ENCODE assay signal across 17 cellular contexts in the genomic region with DNA sequence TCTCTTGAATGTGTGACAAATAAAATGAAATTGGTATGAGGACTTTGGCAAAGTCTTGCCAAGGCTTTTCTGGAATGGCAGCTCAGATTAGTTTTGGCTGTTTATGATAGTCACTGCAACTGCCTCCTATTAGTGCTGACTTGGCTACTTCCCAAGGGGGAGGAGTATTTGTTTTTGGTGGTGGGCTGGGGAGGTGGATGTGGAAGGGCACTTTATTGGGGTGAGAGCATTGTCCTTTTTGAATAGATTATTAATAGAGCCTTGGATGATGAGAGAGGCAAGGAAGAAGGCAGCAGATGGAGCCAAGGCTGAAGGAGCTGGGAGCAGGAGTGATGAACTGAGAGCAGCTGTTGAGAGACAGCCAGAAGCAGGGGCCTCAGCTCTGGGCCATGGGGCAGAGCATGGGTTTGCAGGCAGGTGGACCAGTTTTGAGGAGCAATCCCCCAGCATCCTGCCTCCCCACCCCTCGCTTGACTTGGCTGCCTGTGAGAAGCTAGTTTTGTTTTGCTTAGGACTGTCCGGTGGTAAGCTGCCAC. TPM values are rescaled to one million over a fixed set of nuclear protein-coding genes. Genes with fewer than 3 reads are reported as not detected.
DNase-seq lines count a peak whose midpoint lies in the region; ATAC-seq and TF ChIP-seq lines count a peak whose summit lies in the region.
"Had no signal": no experiment of that assay in that cellular context is flagged by ENCODE, and none has a peak within 500 bp of the region (broad histone marks: within the 10 kb centered on the region; RNA-seq: fewer than 3 reads in every experiment).

No MANE protein-coding gene starts in this region.

- H3K36me3 Mint-ChIP-seq in chondrocyte (ENCODE audit: low read depth) (no peaks in the 10 kb centered on the region), mesothelial cell of epicardium (peaks cover under 1% of the 10 kb centered on the region), type B pancreatic cell (no peaks in the 10 kb centered on the region)
- H3K36me3 Mint-ChIP-seq: activated naive CD8-positive, alpha-beta T cell treated with anti-CD3 and anti-CD28 coated beads, Interleukin-2, amount 10 ng/mL, durations not matched to agents 7 days and 5 days had no signal

- no peaks in the 10 kb centered on the region for H3K27me3 Mint-ChIP-seq in chondrocyte (ENCODE audit: low read depth)
- H3K27me3 Mint-ChIP-seq in mesothelial cell of epicardium (ENCODE audit: low read depth) = no peaks in the 10 kb centered on the region
- no peaks in the 10 kb centered on the region for H3K27me3 Mint-ChIP-seq in type B pancreatic cell
- H3K27me3 Mint-ChIP-seq: activated naive CD8-positive, alpha-beta T cell treated with anti-CD3 and anti-CD28 coated beads, Interleukin-2, amount 10 ng/mL, durations not matched to agents 7 days and 5 days; stimulated activated naive CD8-positive, alpha-beta T cell treated with anti-CD3 and anti-CD28 coated beads, Interleukin-15, amount 100 ng/mL, for 72 hours had no signal

- peak; percentile 14 for ATAC-seq in Right ventricle myocardium inferior
- ATAC-seq in left cardiac atrium = no peak
- ATAC-seq in GM19328 (IDR thresholded peaks at IDR 0.05; ENCODE audit: unreplicated experiment) = no peak
- ATAC-seq: foreskin keratinocyte; stimulated activated naive CD8-positive, alpha-beta T cell treated with anti-CD3 and anti-CD28 coated beads, Interleukin-15, amount 100 ng/mL, for 72 hours had no signal

- H3K27ac Mint-ChIP-seq in chondrocyte (ENCODE audit: unreplicated experiment) = peak overlapping the region; percentile 32
- H3K27ac Mint-ChIP-seq in mesothelial cell of epicardium = peak overlapping the region; percentile 77
- peak overlapping the region; percentile 38 for H3K27ac Mint-ChIP-seq in type B pancreatic cell
- H3K27ac Mint-ChIP-seq: activated naive CD8-positive, alpha-beta T cell treated with anti-CD3 and anti-CD28 coated beads, Interleukin-2, amount 10 ng/mL, durations not matched to agents 7 days and 5 days; stimulated activated naive CD8-positive, alpha-beta T cell treated with anti-CD3 and anti-CD28 coated beads, Interleukin-15, amount 100 ng/mL, for 72 hours had no signal

- TF ChIP-seq CTCF in chondrocyte (IDR thresholded peaks at IDR 0.05) (no peak), mesothelial cell of epicardium (IDR thresholded peaks at IDR 0.05; ENCODE audit: unreplicated experiment) (no peak), type B pancreatic cell (conservative IDR thresholded peaks at IDR 0.05) (no peak)

- intact Hi-C loops in Right ventricle myocardium inferior (cut with DNase I) = no loop called here
- intact Hi-C loops in left cardiac atrium (cut with DNase I) = loop anchor here in 1 of 2 donors (5.0 kb wide), 1 partner anchor 41 kb away; no protein-coding TSS in a partner anchor

- H3K4me3 Mint-ChIP-seq in chondrocyte (ENCODE audit: unreplicated experiment) (no peak overlapping the region), mesothelial cell of epicardium (no peak overlapping the region), type B pancreatic cell (peak overlapping the region; percentile 8)
- H3K4me3 Mint-ChIP-seq: activated naive CD8-positive, alpha-beta T cell treated with anti-CD3 and anti-CD28 coated beads, Interleukin-2, amount 10 ng/mL, durations not matched to agents 7 days and 5 days; stimulated activated naive CD8-positive, alpha-beta T cell treated with anti-CD3 and anti-CD28 coated beads, Interleukin-15, amount 100 ng/mL, for 72 hours had no signal

- H3K4me1 Mint-ChIP-seq in chondrocyte (ENCODE audit: low read depth) (peaks cover 15% of the 10 kb centered on the region), mesothelial cell of epicardium (peaks cover 16% of the 10 kb centered on the region), type B pancreatic cell (ENCODE audit: unreplicated experiment) (peaks cover 14% of the 10 kb centered on the region)

- no peaks in the 10 kb centered on the region for H3K9me3 Mint-ChIP-seq in chondrocyte (ENCODE audit: low read depth)
- no peaks in the 10 kb centered on the region for H3K9me3 Mint-ChIP-seq in mesothelial cell of epicardium
- H3K9me3 Mint-ChIP-seq in type B pancreatic cell = no peaks in the 10 kb centered on the region
- H3K9me3 Mint-ChIP-seq: activated naive CD8-positive, alpha-beta T cell treated with anti-CD3 and anti-CD28 coated beads, Interleukin-2, amount 10 ng/mL, durations not matched to agents 7 days and 5 days; stimulated activated naive CD8-positive, alpha-beta T cell treated with anti-CD3 and anti-CD28 coated beads, Interleukin-15, amount 100 ng/mL, for 72 hours had no signal

- DNase-seq in Right ventricle myocardium inferior (ENCODE audit: missing footprints) (no peak), left cardiac atrium (no peak), chondrocyte (ENCODE audit: low spot score) (no peak), mesothelial cell of epicardium (ENCODE audit: low spot score in 2 of 2, unreplicated experiment in 2 of 2) (no peak), type B pancreatic cell (ENCODE audit: extremely low spot score, unreplicated experiment) (no peak), NCI-H1930 (lab: John Stamatoyannopoulos, UW) (no peak), globus pallidus (ENCODE audit: low spot score) (no peak)
- DNase-seq: activated naive CD8-positive, alpha-beta T cell treated with anti-CD3 and anti-CD28 coated beads, Interleukin-2, amount 10 ng/mL, durations not matched to agents 7 days and 5 days; cerebellar nuclear complex; EL; mesendoderm; NCI-H2029 treated with DMSO at 0.1 percent for 48 hours; NK-92 treated with Interleukin-12 subunit alpha and Interleukin-12 subunit beta, amount 100 ng/mL, for 24 hours; ovary; stimulated activated naive CD8-positive, alpha-beta T cell treated with anti-CD3 and anti-CD28 coated beads, Interleukin-15, amount 100 ng/mL, for 72 hours had no signal

RNA-seq across cellular contexts. Expression of a gene that starts 29.6 kb away (rescaled TPM):
- total RNA-seq in Right ventricle myocardium inferior (139 TPM), left cardiac atrium (100 to 1,000 TPM; 124 to 131 TPM), chondrocyte (33.8 to 58.2 TPM (median 55.2 TPM) in 3 replicates), mesothelial cell of epicardium (24.9 to 26.6 TPM (median 26.3 TPM) in 3 replicates), type B pancreatic cell (ENCODE audit: low replicate concordance) (9.6 and 29.9 TPM in 2 replicates)
